In genomic region chr12:94516985-94517384, GRCh38 we compare ENCODE assay signal across 31 cellular contexts. TPM values are rescaled to one million over a fixed set of nuclear protein-coding genes. Genes with fewer than 3 reads are reported as not detected.
DNase-seq lines count a peak whose midpoint lies in the region; ATAC-seq and TF ChIP-seq lines count a peak whose summit lies in the region.
"Had no signal": no experiment of that assay in that cellular context is flagged by ENCODE, and none has a peak within 500 bp of the region (broad histone marks: within the 10 kb centered on the region; RNA-seq: fewer than 3 reads in every experiment).

No MANE protein-coding gene starts in this region.

- H3K9ac ChIP-seq in mammary epithelial cell (ENCODE audit: insufficient read depth, low read length): no peak overlapping the region
- H3K9ac ChIP-seq: BLaER1 treated with 17β-estradiol and CSF1 and Interleukin-3, amounts not matched to agents 10 nM and 100 nM had no signal

- H3K4me3 ChIP-seq in mammary epithelial cell (replicated peaks in 1 of 3; ENCODE audit: insufficient read depth in 1 of 3, low read depth in 2 of 3, low read length in 3 of 3) (no peak overlapping the region), breast epithelium (no peak overlapping the region), choroid plexus epithelial cell (ENCODE audit: low read depth, low read length) (no peak overlapping the region)
- no peak overlapping the region for H3K4me3 ChIP-seq in CD8-positive, alpha-beta T cell (ENCODE audit: low read depth, low read length)
- H3K4me3 ChIP-seq: BLaER1 treated with 17β-estradiol and CSF1 and Interleukin-3, amounts not matched to agents 10 nM and 100 nM; psoas muscle; tibial nerve had no signal

- POLR2A ChIA-PET in T-cell (lab: Charles Lee): no interaction called here
- POLR2A ChIA-PET in CD8-positive, alpha-beta T cell (lab: Charles Lee): no interaction called here

- TF ChIP-seq POLR2A in breast epithelium (IDR thresholded peaks at IDR 0.05): no peak

- H3K27me3 ChIP-seq in mammary epithelial cell (ENCODE audit: insufficient read depth, low read length) (no peaks in the 10 kb centered on the region), breast epithelium (no peaks in the 10 kb centered on the region)
- no peaks in the 10 kb centered on the region for H3K27me3 ChIP-seq in CD8-positive, alpha-beta T cell (ENCODE audit: insufficient read depth, low read length)
- H3K27me3 ChIP-seq: BLaER1 treated with 17β-estradiol and CSF1 and Interleukin-3, amounts not matched to agents 10 nM and 100 nM; tibial nerve had no signal

- no peaks in the 10 kb centered on the region for H3K79me2 ChIP-seq in mammary epithelial cell (ENCODE audit: insufficient read depth, low read length)

- CTCF ChIA-PET in mammary epithelial cell (lab: Charles Lee; ENCODE audit: low non-redundant PET) (no interaction called here), T-cell (lab: Charles Lee) (no interaction called here)
- CTCF ChIA-PET in CD8-positive, alpha-beta T cell (lab: Charles Lee): no interaction called here

- H3K4me1 ChIP-seq in mammary epithelial cell (ENCODE audit: insufficient read depth, low read length) (peaks cover 11% of the 10 kb centered on the region), breast epithelium (no peaks in the 10 kb centered on the region)
- no peaks in the 10 kb centered on the region for H3K4me1 ChIP-seq in CD8-positive, alpha-beta T cell (ENCODE audit: insufficient read depth, low read length)
- H3K4me1 ChIP-seq: psoas muscle, tibial nerve had no signal

- BruUV-seq in mammary epithelial cell (replicated peaks; lab: Mats Ljungman, UMichigan): no TSS peak

- no peak overlapping the region for H3K4me2 ChIP-seq in mammary epithelial cell (ENCODE audit: insufficient read depth, low read depth, low read length)
- H3K4me2 ChIP-seq: BLaER1 treated with 17β-estradiol and CSF1 and Interleukin-3, amounts not matched to agents 10 nM and 100 nM had no signal

- no peaks in the 10 kb centered on the region for H3K27me3 Mint-ChIP-seq in T-cell
- no peaks in the 10 kb centered on the region for H3K27me3 Mint-ChIP-seq in CD8-positive, alpha-beta T cell (ENCODE audit: low read depth)

- intact Hi-C loops in mammary epithelial cell (cut with micrococcal nuclease) (no loop called here), breast epithelium (cut with DNase I; ENCODE audit: low total_unique reads) (no loop called here)
- intact Hi-C loops in CD8-positive, alpha-beta T cell (cut with DNase I, micrococcal nuclease): no loop called here

- H3K9me3 Mint-ChIP-seq in T-cell: peaks cover 5 to 9% (median 8%) of the 10 kb centered on the region in 3 donors
- H3K9me3 Mint-ChIP-seq in CD8-positive, alpha-beta T cell: peaks cover 2% of the 10 kb centered on the region
- H3K9me3 Mint-ChIP-seq: stimulated activated effector memory CD8-positive, alpha-beta T cell treated with anti-CD3 and anti-CD28 coated beads, Interleukin-12 subunit alpha, Interleukin-12 subunit beta, amount 100 ng/mL, for 72 hours had no signal

- no peaks in the 10 kb centered on the region for H3K4me1 Mint-ChIP-seq in T-cell
- no peaks in the 10 kb centered on the region for H3K4me1 Mint-ChIP-seq in CD8-positive, alpha-beta T cell (ENCODE audit: low read depth)
- H3K4me1 Mint-ChIP-seq: naive thymus-derived CD8-positive, alpha-beta T cell had no signal

- no peak for ATAC-seq in T-cell (replicated peaks in 1 of 4)
- no peak for ATAC-seq in CD8-positive, alpha-beta T cell
- ATAC-seq: left ventricle myocardium superior; naive thymus-derived CD8-positive, alpha-beta T cell; psoas muscle; stimulated activated effector memory CD8-positive, alpha-beta T cell treated with anti-CD3 and anti-CD28 coated beads, Interleukin-12 subunit alpha, Interleukin-12 subunit beta, amount 100 ng/mL, for 72 hours had no signal

- H3K4me3 Mint-ChIP-seq in T-cell: no peak overlapping the region
- no peak overlapping the region for H3K4me3 Mint-ChIP-seq in CD8-positive, alpha-beta T cell
- H3K4me3 Mint-ChIP-seq: activated CD4-positive, alpha-beta memory T cell treated with anti-CD3 and anti-CD28 coated beads for 36 hours; activated naive CD4-positive, alpha-beta T cell treated with anti-CD3 and anti-CD28 coated beads for 36 hours; activated T-helper 1 cell treated with anti-CD3 and anti-CD28 coated beads, Interleukin-12 subunit alpha, Interleukin-12 subunit beta, Interleukin-2, Interleukin-4 antibody, amounts not matched to agents 30 ng/mL and 10 ng/mL and 1 ng/mL, durations not matched to agents 14 hours and 24 hours and 36 hours; naive thymus-derived CD8-positive, alpha-beta T cell; stimulated activated effector memory CD8-positive, alpha-beta T cell treated with anti-CD3 and anti-CD28 coated beads, Interleukin-12 subunit alpha, Interleukin-12 subunit beta, amount 100 ng/mL, for 72 hours had no signal

- dilution Hi-C loops in mammary epithelial cell (cut with HindIII; ENCODE audit: low sequenced_read_pairs): no loop called here

- H2AFZ ChIP-seq in mammary epithelial cell (ENCODE audit: low read depth, low read length): peak overlapping the region; percentile 46

- TF ChIP-seq CTCF in mammary epithelial cell (conservative IDR thresholded peaks at IDR 0.05 in 1 of 2, IDR thresholded peaks at IDR 0.05 in 1 of 2; ENCODE audit: extremely low read depth in 1 of 2, insufficient read depth in 1 of 2, low read depth in 1 of 2, low read length in 2 of 2): no peak
- no peak for TF ChIP-seq CTCF in breast epithelium (IDR thresholded peaks at IDR 0.05)
- no peak for TF ChIP-seq CTCF in choroid plexus epithelial cell (conservative IDR thresholded peaks at IDR 0.05; ENCODE audit: low read depth, low read length)
- no peak for TF ChIP-seq CTCF in CD8-positive, alpha-beta T cell (IDR thresholded peaks at IDR 0.05)

- DNase-seq in mammary epithelial cell: peak; percentile 71
- no peak for DNase-seq in breast epithelium (ENCODE audit: low spot score in 2 of 2)
- peak; percentile 12 for DNase-seq in choroid plexus epithelial cell (ENCODE audit: low read depth)
- DNase-seq in myocyte (ENCODE audit: low read depth): peak; percentile 12
- DNase-seq in dedifferentiated amniotic fluid mesenchymal stem cell (ENCODE audit: extremely low spot score): no peak
- DNase-seq in T-cell: no peak
- no peak for DNase-seq in activated gamma-delta T cell (lab: John Stamatoyannopoulos, UW)
- DNase-seq in CD8-positive, alpha-beta T cell: no peak
- DNase-seq: activated CD4-positive, alpha-beta memory T cell treated with anti-CD3 and anti-CD28 coated beads for 36 hours; activated CD4-positive, alpha-beta T cell treated with anti-CD3 and anti-CD28 coated beads for 1 hour; activated CD8-positive, alpha-beta memory T cell treated with anti-CD3 and anti-CD28 coated beads, Interleukin-2, amount 50 U/mL, for 4 hours; activated naive CD4-positive, alpha-beta T cell treated with anti-CD3 and anti-CD28 coated beads for 36 hours; COR-L47; DMS79; effector CD4-positive, alpha-beta T cell; GF-D8; KG1; left ventricle myocardium superior; midbrain; MM.1S; naive thymus-derived CD8-positive, alpha-beta T cell; NCI-H1105 treated with DMSO at 0.1 percent for 48 hours; NCI-H187 treated with DMSO at 0.1 percent for 48 hours; NCI-H526; psoas muscle; Right ventricle myocardium superior had no signal

- no peak overlapping the region for H3K27ac Mint-ChIP-seq in T-cell
- no peak overlapping the region for H3K27ac Mint-ChIP-seq in CD8-positive, alpha-beta T cell
- H3K27ac Mint-ChIP-seq: activated CD4-positive, alpha-beta memory T cell treated with anti-CD3 and anti-CD28 coated beads for 36 hours; activated naive CD4-positive, alpha-beta T cell treated with anti-CD3 and anti-CD28 coated beads for 36 hours; activated T-helper 1 cell treated with anti-CD3 and anti-CD28 coated beads, Interleukin-12 subunit alpha, Interleukin-12 subunit beta, Interleukin-2, Interleukin-4 antibody, amounts not matched to agents 30 ng/mL and 10 ng/mL and 1 ng/mL, durations not matched to agents 14 hours and 24 hours and 36 hours; naive thymus-derived CD8-positive, alpha-beta T cell; stimulated activated effector memory CD8-positive, alpha-beta T cell treated with anti-CD3 and anti-CD28 coated beads, Interleukin-12 subunit alpha, Interleukin-12 subunit beta, amount 100 ng/mL, for 72 hours had no signal

- no peaks in the 10 kb centered on the region for H3K36me3 Mint-ChIP-seq in T-cell
- H3K36me3 Mint-ChIP-seq in CD8-positive, alpha-beta T cell: no peaks in the 10 kb centered on the region
- H3K36me3 Mint-ChIP-seq: activated CD4-positive, alpha-beta memory T cell treated with anti-CD3 and anti-CD28 coated beads for 36 hours; naive thymus-derived CD8-positive, alpha-beta T cell; stimulated activated effector memory CD8-positive, alpha-beta T cell treated with anti-CD3 and anti-CD28 coated beads, Interleukin-12 subunit alpha, Interleukin-12 subunit beta, amount 100 ng/mL, for 72 hours had no signal

- WGBS in mammary epithelial cell (ENCODE audit: low coverage, missing lambda C conversion rate): 13% methylated on average over 2 of the region's 2 CpGs

- H3K36me3 ChIP-seq in mammary epithelial cell (ENCODE audit: insufficient read depth, low read length): no peaks in the 10 kb centered on the region
- H3K36me3 ChIP-seq in breast epithelium: no peaks in the 10 kb centered on the region
- no peaks in the 10 kb centered on the region for H3K36me3 ChIP-seq in CD8-positive, alpha-beta T cell (ENCODE audit: insufficient read depth, low read length)
- H3K36me3 ChIP-seq: BLaER1 treated with 17β-estradiol and CSF1 and Interleukin-3, amounts not matched to agents 10 nM and 100 nM; tibial nerve had no signal

- H3K27ac ChIP-seq in mammary epithelial cell (ENCODE audit: insufficient read depth, low read depth, low read length) (no peak overlapping the region), breast epithelium (no peak overlapping the region)
- H3K27ac ChIP-seq in CD8-positive, alpha-beta T cell (ENCODE audit: low read depth, low read length): no peak overlapping the region
- H3K27ac ChIP-seq: 22Rv1; BLaER1 treated with 17β-estradiol and CSF1 and Interleukin-3, amounts not matched to agents 10 nM and 100 nM; psoas muscle; tibial nerve had no signal

- in situ Hi-C loops in mammary epithelial cell (cut with MboI; ENCODE audit: low sequenced_read_pairs in 2 of 2): no loop called here

- H4K20me1 ChIP-seq in mammary epithelial cell (ENCODE audit: insufficient read depth, low read length): no peaks in the 10 kb centered on the region
- H4K20me1 ChIP-seq: BLaER1 treated with 17β-estradiol and CSF1 and Interleukin-3, amounts not matched to agents 10 nM and 100 nM had no signal

- no peaks in the 10 kb centered on the region for H3K9me3 ChIP-seq in mammary epithelial cell (replicated peaks; ENCODE audit: insufficient read depth, low read length)
- no peaks in the 10 kb centered on the region for H3K9me3 ChIP-seq in breast epithelium
- no peaks in the 10 kb centered on the region for H3K9me3 ChIP-seq in CD8-positive, alpha-beta T cell (ENCODE audit: low read length)
- H3K9me3 ChIP-seq: psoas muscle had no signal

RNA-seq across cellular contexts. Expression of gene CEP83, which starts 57.3 kb away (rescaled TPM):
- total RNA-seq in mammary epithelial cell: 10 to 100 TPM; 10.0 to 22.8 TPM
- polyA plus RNA-seq in mammary epithelial cell: 5.4 TPM
- 5.4 TPM for polyA minus RNA-seq in mammary epithelial cell
- 10 to 100 TPM; 13.3 to 30.0 (median 23.3) TPM for total RNA-seq in breast epithelium
- 9.8 and 14.7 TPM in 2 replicates for total RNA-seq in myocyte
- polyA plus RNA-seq in myocyte (2012): 3.2 TPM
- total RNA-seq in T-cell: 10 to 100 TPM; 12.6 to 17.4 (median 14.6) TPM
- 10 to 100 TPM in 1 of 2 experiments, 1 to 10 TPM in 1; 9.7 to 11.2 TPM for total RNA-seq in CD8-positive, alpha-beta T cell

Comparison
In these comparisons a context has a peak if more than half of its experiments do, and no peak if none do; other contexts are left out.
1. DNase-seq: peak in mammary epithelial cell (single experiment), choroid plexus epithelial cell (single experiment) and myocyte (single experiment); none in breast epithelium (0 of 2), dedifferentiated amniotic fluid mesenchymal stem cell (single experiment), T-cell (0 of 34), activated gamma-delta T cell (single experiment) and CD8-positive, alpha-beta T cell (0 of 7).